In genomic region chr19:53977429-53977990, GRCh38 we compare ENCODE assay signal across 8 cellular contexts. TPM values are rescaled to one million over a fixed set of nuclear protein-coding genes. Genes with fewer than 3 reads are reported as not detected.
DNase-seq lines count a peak whose midpoint lies in the region; ATAC-seq and TF ChIP-seq lines count a peak whose summit lies in the region.

No MANE protein-coding gene starts in this region.

- DNase-seq in CD1c-positive myeloid dendritic cell (ENCODE audit: extremely low spot score) (peak; percentile 85), SJSA1 (ENCODE audit: low read depth in 1 of 2, low spot score in 2 of 2) (peak; percentile 72 to 78), neural progenitor cell (ENCODE audit: low spot score) (peak; percentile 95), suprapubic skin (ENCODE audit: low spot score in 2 of 2) (no peak)
- DNase-seq in activated naive CD4-positive, alpha-beta T cell treated with anti-CD3 and anti-CD28 coated beads, Interleukin-2, amount 10 ng/mL, durations not matched to agents 7 days and 5 days = peak; percentile 74

- peak overlapping the region; percentile 67 for H3K27ac Mint-ChIP-seq in activated naive CD4-positive, alpha-beta T cell treated with anti-CD3 and anti-CD28 coated beads, Interleukin-2, amount 10 ng/mL, durations not matched to agents 7 days and 5 days
- H3K27ac Mint-ChIP-seq in neural progenitor cell = peak overlapping the region; percentile 53

- H4K20me1 ChIP-seq in neural progenitor cell (ENCODE audit: low read depth) = peaks cover 10% of the 10 kb centered on the region

- TF ChIP-seq EP300 in gastroesophageal sphincter (IDR thresholded peaks at IDR 0.05) (no peak), suprapubic skin (IDR thresholded peaks at IDR 0.05) (no peak)

- peaks cover 4% of the 10 kb centered on the region; the same call in 1 of the 2 replicates for H3K4me1 ChIP-seq in HUES64 (ENCODE audit: insufficient read depth, low read length)
- H3K4me1 ChIP-seq in SJSA1 (replicated peaks) = peaks cover 24% of the 10 kb centered on the region
- H3K4me1 ChIP-seq in gastroesophageal sphincter = peaks cover 0 to 43% (median 14%) of the 10 kb centered on the region in 3 donors
- peaks cover 5% of the 10 kb centered on the region for H3K4me1 ChIP-seq in neural progenitor cell
- H3K4me1 ChIP-seq in suprapubic skin = peaks cover 40% of the 10 kb centered on the region

- peaks cover 64% of the 10 kb centered on the region for H3K27me3 Mint-ChIP-seq in activated naive CD4-positive, alpha-beta T cell treated with anti-CD3 and anti-CD28 coated beads, Interleukin-2, amount 10 ng/mL, durations not matched to agents 7 days and 5 days
- H3K27me3 Mint-ChIP-seq in neural progenitor cell (ENCODE audit: insufficient read depth, low read depth) = peaks cover 18% of the 10 kb centered on the region

- no peaks in the 10 kb centered on the region for H3K79me2 ChIP-seq in neural progenitor cell (ENCODE audit: low read depth)

- H3F3A ChIP-seq in neural progenitor cell (ENCODE audit: low read depth) = peaks cover 38% of the 10 kb centered on the region

- H3K4me1 Mint-ChIP-seq in activated naive CD4-positive, alpha-beta T cell treated with anti-CD3 and anti-CD28 coated beads, Interleukin-2, amount 10 ng/mL, durations not matched to agents 7 days and 5 days = peaks cover 29% of the 10 kb centered on the region
- peaks cover 18% of the 10 kb centered on the region for H3K4me1 Mint-ChIP-seq in neural progenitor cell

- H3K4me3 ChIP-seq in HUES64 (ENCODE audit: low read length) = peak overlapping the region; percentile 62
- H3K4me3 ChIP-seq in SJSA1 = no peak overlapping the region
- peak overlapping the region in 1 of 2 donors; percentile 39 for H3K4me3 ChIP-seq in gastroesophageal sphincter
- H3K4me3 ChIP-seq in neural progenitor cell = peak overlapping the region; percentile 46
- H3K4me3 ChIP-seq in suprapubic skin = peak overlapping the region; percentile 37

- TF ChIP-seq POLR2A in gastroesophageal sphincter (IDR thresholded peaks at IDR 0.05) = no peak
- TF ChIP-seq POLR2A in suprapubic skin (IDR thresholded peaks at IDR 0.05) = no peak

- H3K36me3 ChIP-seq in HUES64 (ENCODE audit: insufficient read depth, low read length) (peaks cover 9% of the 10 kb centered on the region; the same call in 1 of the 2 replicates), SJSA1 (no peaks in the 10 kb centered on the region), gastroesophageal sphincter (no peaks in the 10 kb centered on the region), neural progenitor cell (no peaks in the 10 kb centered on the region), suprapubic skin (no peaks in the 10 kb centered on the region)

- no peaks in the 10 kb centered on the region for H3K9me3 ChIP-seq in HUES64 (ENCODE audit: insufficient read depth, low read depth, low read length)
- H3K9me3 ChIP-seq in SJSA1 (replicated peaks) = peaks cover 7% of the 10 kb centered on the region
- H3K9me3 ChIP-seq in gastroesophageal sphincter = no peaks in the 10 kb centered on the region
- no peaks in the 10 kb centered on the region for H3K9me3 ChIP-seq in neural progenitor cell (ENCODE audit: low read depth)
- H3K9me3 ChIP-seq in suprapubic skin = no peaks in the 10 kb centered on the region

- ATAC-seq in gastroesophageal sphincter = peak; percentile 87
- ATAC-seq in GM18498 (IDR thresholded peaks at IDR 0.05; ENCODE audit: unreplicated experiment) = no peak

- 3% methylated on average over 9 of the region's 9 CpGs for WGBS in HUES64
- WGBS in gastroesophageal sphincter (ENCODE audit: low coverage in 1 of 2), 2 donors = 0 to 4% methylated on average over 5 to 8 of the region's 9 CpGs
- WGBS in suprapubic skin = 6% methylated on average over 9 of the region's 9 CpGs

- H3K27ac ChIP-seq in HUES64 (ENCODE audit: low read depth, low read length) = no peak overlapping the region; the same call in 1 of the 2 replicates
- no peak overlapping the region for H3K27ac ChIP-seq in SJSA1
- H3K27ac ChIP-seq in gastroesophageal sphincter = no peak overlapping the region
- H3K27ac ChIP-seq in neural progenitor cell = no peak overlapping the region
- H3K27ac ChIP-seq in suprapubic skin = no peak overlapping the region

- H3K9ac ChIP-seq in HUES64 (ENCODE audit: low read depth, low read length) (no peak overlapping the region), neural progenitor cell (no peak overlapping the region)

- peaks cover 18% of the 10 kb centered on the region for H3K36me3 Mint-ChIP-seq in activated naive CD4-positive, alpha-beta T cell treated with anti-CD3 and anti-CD28 coated beads, Interleukin-2, amount 10 ng/mL, durations not matched to agents 7 days and 5 days
- peaks cover 6% of the 10 kb centered on the region for H3K36me3 Mint-ChIP-seq in neural progenitor cell

- H3K27me3 ChIP-seq in HUES64 (ENCODE audit: insufficient read depth, low read length) = peaks cover 11% of the 10 kb centered on the region; the same call in 1 of the 2 replicates
- peaks cover 32% of the 10 kb centered on the region for H3K27me3 ChIP-seq in SJSA1 (replicated peaks)
- H3K27me3 ChIP-seq in gastroesophageal sphincter = peaks cover 98% of the 10 kb centered on the region
- peaks cover 47% of the 10 kb centered on the region for H3K27me3 ChIP-seq in neural progenitor cell
- H3K27me3 ChIP-seq in suprapubic skin = peaks cover 61% of the 10 kb centered on the region

- peak overlapping the region; percentile 65 for H2AFZ ChIP-seq in neural progenitor cell (replicated peaks)

- H3K4me3 Mint-ChIP-seq in activated naive CD4-positive, alpha-beta T cell treated with anti-CD3 and anti-CD28 coated beads, Interleukin-2, amount 10 ng/mL, durations not matched to agents 7 days and 5 days = peak overlapping the region; percentile 48
- peak overlapping the region; percentile 85 for H3K4me3 Mint-ChIP-seq in neural progenitor cell

- peak overlapping the region; percentile 75 for H3K4me2 ChIP-seq in neural progenitor cell

- peaks cover 15% of the 10 kb centered on the region for H3K9me3 Mint-ChIP-seq in activated naive CD4-positive, alpha-beta T cell treated with anti-CD3 and anti-CD28 coated beads, Interleukin-2, amount 10 ng/mL, durations not matched to agents 7 days and 5 days
- H3K9me3 Mint-ChIP-seq in neural progenitor cell = peaks cover 4% of the 10 kb centered on the region

- TF ChIP-seq CTCF in gastroesophageal sphincter (IDR thresholded peaks at IDR 0.05) = no peak
- no peak for TF ChIP-seq CTCF in neural progenitor cell (IDR thresholded peaks at IDR 0.05)
- TF ChIP-seq CTCF in suprapubic skin (IDR thresholded peaks at IDR 0.05) = no peak

- CTCF ChIA-PET in activated naive CD4-positive, alpha-beta T cell treated with anti-CD3 and anti-CD28 coated beads, Interleukin-2, amount 10 ng/mL, durations not matched to agents 7 days and 5 days (lab: Charles Lee) = interaction anchor here (1.1 kb wide), 1 partner anchor 46 kb away, joined by 4 read pairs; no protein-coding TSS in a partner anchor

RNA-seq across cellular contexts. Expression of gene CACNG6, which starts 13.9 kb away (rescaled TPM):
- polyA plus RNA-seq in HUES64 (2013, experiment 1 of 2) = 0.85 TPM
- polyA plus RNA-seq in HUES64 (2013, experiment 2 of 2) = 1.6 TPM
- total RNA-seq in SJSA1 (2014; rRNA removed; shearing (Covaris generic)) = 0.11 TPM in 1 of 2 replicates, not detected in the other
- total RNA-seq in gastroesophageal sphincter (not detected), neural progenitor cell (ENCODE audit: low replicate concordance) (1.0 TPM in 1 of 2 replicates, not detected in the other), suprapubic skin (not detected)

RNA-seq across cellular contexts. Expression of gene CACNG8, which starts 14.8 kb away (rescaled TPM):
- 1.6 TPM for polyA plus RNA-seq in HUES64 (2013, experiment 1 of 2)
- 2.5 TPM for polyA plus RNA-seq in HUES64 (2013, experiment 2 of 2)
- total RNA-seq in SJSA1 (2014; rRNA removed; shearing (Covaris generic)) = not detected in 2 replicates
- total RNA-seq in gastroesophageal sphincter (under 1 TPM in 2 of 4 donors, not detected in 2; 0.04 to 0.16 TPM), neural progenitor cell (ENCODE audit: low replicate concordance) (0.02 and 0.37 TPM in 2 replicates), suprapubic skin (under 1 TPM in 2 of 4 donors, not detected in 2; 0.08 to 0.25 TPM)

Comparison
In these comparisons a context has a peak if more than half of its experiments do, and no peak if none do; other contexts are left out.
1. DNase-seq: peak in CD1c-positive myeloid dendritic cell (single experiment), SJSA1 (2 of 2), activated naive CD4-positive, alpha-beta T cell treated with anti-CD3 and anti-CD28 coated beads, Interleukin-2, amount 10 ng/mL, durations not matched to agents 7 days and 5 days (single experiment) and neural progenitor cell (single experiment); none in suprapubic skin (0 of 2).